8 cellular contexts compared by ENCODE assay signal in the genomic region with DNA sequence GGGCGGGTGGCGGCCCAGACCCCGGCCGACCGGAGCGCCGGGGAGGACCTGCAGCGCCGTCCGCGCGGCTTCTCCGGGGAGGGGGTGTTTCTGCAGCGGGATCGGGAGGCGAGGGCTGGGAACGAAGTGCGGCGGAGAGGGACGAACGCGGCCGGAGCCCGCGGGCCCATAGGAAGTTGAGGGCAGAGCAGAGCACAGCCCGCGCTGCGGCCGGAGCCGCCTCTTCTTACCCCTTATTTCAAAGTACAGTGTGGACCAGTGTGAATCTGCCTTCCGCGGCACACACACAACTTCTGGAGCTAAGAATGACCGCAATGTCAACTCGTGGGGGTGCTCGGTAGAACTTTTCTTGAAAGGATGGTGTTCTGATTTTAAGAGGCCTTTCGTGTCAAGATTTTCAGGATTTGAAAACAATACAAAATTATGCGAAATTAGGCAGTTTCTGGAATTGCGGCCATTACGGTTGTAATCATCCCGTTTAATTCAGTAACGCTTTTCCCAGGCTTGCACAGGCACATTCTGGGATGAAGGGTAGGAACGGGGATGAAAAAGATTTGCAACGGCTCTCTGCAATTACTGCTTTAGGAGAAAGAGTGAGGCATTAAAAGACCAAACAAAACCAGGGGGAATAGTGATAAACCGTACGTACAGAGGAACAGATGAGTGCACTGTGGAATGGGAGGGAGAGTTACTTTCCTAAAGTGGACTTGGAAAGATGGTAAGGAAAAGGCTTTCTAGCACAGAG. TPM values are rescaled to one million over a fixed set of nuclear protein-coding genes. Genes with fewer than 3 reads are reported as not detected.
DNase-seq lines count a peak whose midpoint lies in the region; ATAC-seq and TF ChIP-seq lines count a peak whose summit lies in the region.

No MANE protein-coding gene starts in this region.

- H3K4me1 ChIP-seq in PC-3 (ENCODE audit: insufficient read depth, low read length) (peaks cover 26% of the 10 kb centered on the region), osteoblast (ENCODE audit: insufficient read depth, low read length) (peaks cover 24% of the 10 kb centered on the region), uterus (peaks cover 0 to 3% of the 10 kb centered on the region in 2 donors)

- H3K27me3 ChIP-seq in PC-3 (ENCODE audit: low read length) (no peaks in the 10 kb centered on the region), osteoblast (ENCODE audit: insufficient read depth, low read length) (no peaks in the 10 kb centered on the region), uterus (no peaks in the 10 kb centered on the region)

- TF ChIP-seq CTCF in PC-3 (conservative IDR thresholded peaks at IDR 0.05; ENCODE audit: low read depth, low read length), result no peak
- TF ChIP-seq CTCF in glutamatergic neuron (IDR thresholded peaks at IDR 0.05; ENCODE audit: partially characterized antibody, unreplicated experiment), result no peak
- no peak for TF ChIP-seq CTCF in osteoblast (IDR thresholded peaks at IDR 0.05; ENCODE audit: extremely low read depth, low read depth, low read length)
- no peak for TF ChIP-seq CTCF in uterus (IDR thresholded peaks at IDR 0.05)

- CTCF ChIA-PET in PC-3 (lab: Charles Lee), result interaction anchor here (0.6 kb wide), 1 partner anchor 29 kb away, joined by 3 read pairs; no protein-coding TSS in a partner anchor

- H3K36me3 Mint-ChIP-seq in activated naive CD4-positive, alpha-beta T cell treated with anti-CD3 and anti-CD28 coated beads, Interleukin-2, amount 50 U/mL, for 72 hours, result peaks cover 5 to 7% of the 10 kb centered on the region in 2 donors
- H3K36me3 Mint-ChIP-seq in glutamatergic neuron (ENCODE audit: unreplicated experiment), result no peaks in the 10 kb centered on the region

- POLR2A ChIA-PET in PC-3 (lab: Charles Lee; ENCODE audit: unreplicated experiment), result interaction anchor here (0.6 kb wide), 1 partner anchor 175 kb away, joined by 10 read pairs; no protein-coding TSS in a partner anchor

- H3K4me2 ChIP-seq in PC-3 (ENCODE audit: low read length), result peak overlapping the region; percentile 95
- H3K4me2 ChIP-seq in osteoblast (ENCODE audit: insufficient read depth, low read length), result peak overlapping the region; percentile 98

- peaks cover 41% of the 10 kb centered on the region for H3K79me2 ChIP-seq in PC-3 (ENCODE audit: low read length)
- H3K79me2 ChIP-seq in osteoblast (ENCODE audit: insufficient read depth, low read length), result peaks cover 40% of the 10 kb centered on the region

- H3K4me3 ChIP-seq in PC-3 (ENCODE audit: low read length), result peak overlapping the region; percentile 89
- H3K4me3 ChIP-seq in osteoblast (ENCODE audit: insufficient read depth, low read length), result peak overlapping the region; percentile 77
- peak overlapping the region; percentile 80 to 81 for H3K4me3 ChIP-seq in uterus

- no peaks in the 10 kb centered on the region for H4K20me1 ChIP-seq in PC-3 (ENCODE audit: low read length)
- H4K20me1 ChIP-seq in osteoblast (ENCODE audit: insufficient read depth, low read length), result no peaks in the 10 kb centered on the region

- no peaks in the 10 kb centered on the region for H3K9me3 Mint-ChIP-seq in activated naive CD4-positive, alpha-beta T cell treated with anti-CD3 and anti-CD28 coated beads, Interleukin-2, amount 50 U/mL, for 72 hours
- H3K9me3 Mint-ChIP-seq in glutamatergic neuron (ENCODE audit: unreplicated experiment), result peaks cover 8% of the 10 kb centered on the region

- H3K27ac ChIP-seq in PC-3 (ENCODE audit: low read length), result peak overlapping the region; percentile 37
- peak overlapping the region; percentile 87 for H3K27ac ChIP-seq in osteoblast (ENCODE audit: low read depth, low read length)
- H3K27ac ChIP-seq in uterus, result peak overlapping the region; percentile 96 to 97

- DNase-seq in COLO668 (lab: John Stamatoyannopoulos, UW; ENCODE audit: unreplicated experiment), result peak; percentile 96
- peak; percentile 37 for DNase-seq in PC-3
- DNase-seq in activated naive CD4-positive, alpha-beta T cell treated with anti-CD3 and anti-CD28 coated beads, Interleukin-2, amount 50 U/mL, for 72 hours (ENCODE audit: low spot score in 2 of 2), result peak; percentile 47 to 69
- peak; percentile 80 for DNase-seq in glutamatergic neuron
- DNase-seq in osteoblast (ENCODE audit: insufficient read length, low spot score, missing footprints), result peak; percentile 88
- DNase-seq in uterus, result peak; percentile 43 to 49

- TF ChIP-seq POLR2A in uterus (IDR thresholded peaks at IDR 0.05), result peak in 1 of 2 donors; percentile 16

- intact Hi-C loops in PC-3 (cut with micrococcal nuclease) (no loop called here), uterus (cut with DNase I; ENCODE audit: low total_unique reads) (no loop called here)

- no peaks in the 10 kb centered on the region for H3K9me3 ChIP-seq in PC-3 (ENCODE audit: low read length)
- H3K9me3 ChIP-seq in osteoblast (ENCODE audit: low read depth, low read length), result no peaks in the 10 kb centered on the region
- no peaks in the 10 kb centered on the region for H3K9me3 ChIP-seq in uterus

- TSS peak; percentile 45 for BruUV-seq in PC-3 (replicated peaks; lab: Mats Ljungman, UMichigan)

- H3K36me3 ChIP-seq in PC-3 (ENCODE audit: low read depth, low read length) (no peaks in the 10 kb centered on the region), osteoblast (ENCODE audit: insufficient read depth, low read length) (no peaks in the 10 kb centered on the region), uterus (no peaks in the 10 kb centered on the region)

- peak overlapping the region; percentile 90 for H3K9ac ChIP-seq in PC-3 (ENCODE audit: low read length)

- peak overlapping the region; percentile 93 to 99 for H3K27ac Mint-ChIP-seq in activated naive CD4-positive, alpha-beta T cell treated with anti-CD3 and anti-CD28 coated beads, Interleukin-2, amount 50 U/mL, for 72 hours
- peak overlapping the region; percentile 91 for H3K27ac Mint-ChIP-seq in glutamatergic neuron (ENCODE audit: unreplicated experiment)

- no peaks in the 10 kb centered on the region for H3K9me2 ChIP-seq in PC-3 (replicated peaks; ENCODE audit: low read length)

- peak overlapping the region; percentile 81 for H2AFZ ChIP-seq in PC-3 (ENCODE audit: low read length)
- H2AFZ ChIP-seq in osteoblast (ENCODE audit: low read length), result peak overlapping the region; percentile 96

- peak overlapping the region; percentile 95 for H3K4me3 Mint-ChIP-seq in glutamatergic neuron (ENCODE audit: unreplicated experiment)

- H3K27me3 Mint-ChIP-seq in glutamatergic neuron (ENCODE audit: unreplicated experiment), result peaks cover 3% of the 10 kb centered on the region

- peaks cover 10% of the 10 kb centered on the region for H3K4me1 Mint-ChIP-seq in glutamatergic neuron (ENCODE audit: low read depth, unreplicated experiment)

- ATAC-seq in GM19328 (IDR thresholded peaks at IDR 0.05; ENCODE audit: unreplicated experiment) (peak; percentile 26), HG03442 (IDR thresholded peaks at IDR 0.05; ENCODE audit: unreplicated experiment) (peak; percentile 26), PC-3 (peak; percentile 29)
- ATAC-seq in activated naive CD4-positive, alpha-beta T cell treated with anti-CD3 and anti-CD28 coated beads, Interleukin-2, amount 50 U/mL, for 72 hours, result peak; percentile 10 to 28

- no peaks in the 10 kb centered on the region for H3F3A ChIP-seq in PC-3 (ENCODE audit: low read length, unreplicated experiment)

RNA-seq across cellular contexts. Expression of gene TDRD3, which starts 0.8 kb away (rescaled TPM):
- total RNA-seq in PC-3 (2014; rRNA removed) (5.8 and 7.5 TPM in 2 replicates), glutamatergic neuron (ENCODE audit: unreplicated experiment) (15.8 TPM), osteoblast (33.3 and 33.7 TPM in 2 replicates), uterus (10 to 100 TPM; 18.2 to 76.8 (median 48.4) TPM)
- 10 to 100 TPM; 12.9 to 22.5 TPM for total RNA-seq in activated naive CD4-positive, alpha-beta T cell treated with anti-CD3 and anti-CD28 coated beads, Interleukin-2, amount 50 U/mL, for 72 hours

Comparison
In these comparisons a context has a peak if more than half of its experiments do, and no peak if none do; other contexts are left out.
1. Peak in every context shown above with its lines: DNase-seq, ATAC-seq, H3K4me3 ChIP-seq and H3K27ac ChIP-seq.
2. DNase-seq: peak in every context shown above with its lines; median percentile 96 in COLO668; 88 in osteoblast; 80 in glutamatergic neuron; 58 in activated naive CD4-positive, alpha-beta T cell treated with anti-CD3 and anti-CD28 coated beads, Interleukin-2, amount 50 U/mL, for 72 hours; 46 in uterus; 37 in PC-3.
3. H3K27ac ChIP-seq: peak in every context shown above with its lines; median percentile 96 in uterus; 87 in osteoblast; 37 in PC-3.